Comparison of ENCODE assay signal across 8 cellular contexts in the genomic region with DNA sequence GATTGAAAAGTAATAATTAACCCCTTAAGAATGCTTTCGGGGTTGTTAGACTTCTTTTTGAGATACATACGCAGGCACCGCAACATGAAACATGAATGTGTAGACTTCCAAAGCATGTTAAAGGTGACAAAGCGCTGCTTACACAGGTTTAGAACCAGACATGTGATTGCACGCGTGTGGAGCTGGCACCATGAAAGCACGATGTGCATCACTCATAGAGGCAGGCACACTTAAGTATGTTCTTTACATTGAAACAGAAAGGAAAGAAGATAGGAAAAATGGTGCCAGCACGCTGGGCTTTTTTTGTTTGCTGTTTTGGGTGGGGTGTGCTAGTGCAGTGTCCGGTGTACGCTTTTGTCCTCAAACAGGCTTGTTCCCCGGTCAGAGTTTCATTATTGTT.
DNase-seq lines count a peak whose midpoint lies in the region; ATAC-seq, FAIRE-seq and TF ChIP-seq lines count a peak whose summit lies in the region.
"Had no signal": no experiment of that assay in that cellular context is flagged by ENCODE, and none has a peak within 500 bp of the region (broad histone marks: within the 10 kb centered on the region; RNA-seq: fewer than 3 reads in every experiment).

No MANE protein-coding gene starts in this region.

- H3K4me1 Mint-ChIP-seq in HFFc6 (ENCODE audit: low read depth): peaks cover 63% of the 10 kb centered on the region
- peaks cover 9 to 38% of the 10 kb centered on the region in 2 donors for H3K4me1 Mint-ChIP-seq in effector memory CD8-positive, alpha-beta T cell (ENCODE audit: low read depth in 2 of 2)

- peaks cover 6% of the 10 kb centered on the region for H3K27me3 Mint-ChIP-seq in HFFc6 (ENCODE audit: insufficient read depth)
- H3K27me3 Mint-ChIP-seq in effector memory CD8-positive, alpha-beta T cell: peaks cover 0 to 67% of the 10 kb centered on the region in 2 donors

- H3K27ac Mint-ChIP-seq in HFFc6: peak overlapping the region; percentile 96
- H3K27ac Mint-ChIP-seq in effector memory CD8-positive, alpha-beta T cell: no peak overlapping the region

- ATAC-seq in GM18870 (IDR thresholded peaks at IDR 0.05; ENCODE audit: unreplicated experiment): no peak
- ATAC-seq in effector memory CD8-positive, alpha-beta T cell (replicated peaks): no peak

- FAIRE-seq in RCC 7860 (lab: Jason Lieb, UNC): peak; percentile 65

- peak overlapping the region; percentile 85; the same call in 1 of the 2 replicates for H3K4me3 Mint-ChIP-seq in HFFc6
- H3K4me3 Mint-ChIP-seq in effector memory CD8-positive, alpha-beta T cell: no peak overlapping the region

- peak overlapping the region; percentile 34 to 100 (median 99) for H3K27ac ChIP-seq in skin epidermis

- H3K4me3 ChIP-seq in fibroblast of the aortic adventitia (ENCODE audit: low read depth, low read length): peak overlapping the region; percentile 49
- H3K4me3 ChIP-seq in skin epidermis: peak overlapping the region in 4 of 7 experiments; percentile 6 to 26 (median 14)

- peaks cover 14% of the 10 kb centered on the region; the same call in 1 of the 2 replicates for H3K36me3 Mint-ChIP-seq in HFFc6 (ENCODE audit: low read depth)
- peaks cover 5% of the 10 kb centered on the region for H3K36me3 Mint-ChIP-seq in effector memory CD8-positive, alpha-beta T cell (ENCODE audit: insufficient read depth)

- no peaks in the 10 kb centered on the region for H3K9me3 Mint-ChIP-seq in HFFc6
- no peaks in the 10 kb centered on the region for H3K9me3 Mint-ChIP-seq in effector memory CD8-positive, alpha-beta T cell

- DNase-seq in HFFc6 (no peak), RCC 7860 (ENCODE audit: low spot score) (peak; percentile 48), fibroblast of the aortic adventitia (ENCODE audit: low read depth) (peak; percentile 70), NCI-H526 treated with DMSO at 0.1 percent for 48 hours (lab: John Stamatoyannopoulos, UW) (no peak)
- no peak for DNase-seq in effector memory CD8-positive, alpha-beta T cell
- DNase-seq: stimulated activated naive CD4-positive, alpha-beta T cell had no signal

- no peak for TF ChIP-seq CTCF in HFFc6 (IDR thresholded peaks at IDR 0.05)
- no peak for TF ChIP-seq CTCF in fibroblast of the aortic adventitia (IDR thresholded peaks at IDR 0.05; ENCODE audit: insufficient read depth, low read length)

Comparison
In these comparisons a context has a peak if more than half of its experiments do, and no peak if none do; other contexts are left out.
1. DNase-seq: peak in RCC 7860 (single experiment) and fibroblast of the aortic adventitia (single experiment); none in HFFc6 (single experiment), effector memory CD8-positive, alpha-beta T cell (0 of 3) and NCI-H526 treated with DMSO at 0.1 percent for 48 hours (single experiment).